29 cellular contexts compared by ENCODE assay signal in genomic region chrX:22004866-22005265, GRCh38.
"Had no signal": no experiment of that assay in that cellular context is flagged by ENCODE, and none has a peak within 500 bp of the region (broad histone marks: within the 10 kb centered on the region; RNA-seq: fewer than 3 reads in every experiment).

No MANE protein-coding gene starts in this region.

- H3K27ac Mint-ChIP-seq: naive thymus-derived CD4-positive, alpha-beta T cell; natural killer cell; nephron; stimulated activated memory B cell treated with anti-CD40 and anti-IgM and Interleukin-4, amounts not matched to agents 10 μg/mL and 1 μg/mL and 100 μg/mL, for 72 hours; type B pancreatic cell had no signal

- H3K27me3 ChIP-seq: neutrophil, pancreas, right lobe of liver, suprapubic skin, testis, tibial artery, transverse colon, upper lobe of right lung, uterus had no signal

- H3K4me1 ChIP-seq: pancreas, psoas muscle, right lobe of liver, sigmoid colon, suprapubic skin, testis, tibial artery, transverse colon, upper lobe of right lung, uterus had no signal

- H3K27ac ChIP-seq: neutrophil, pancreas, psoas muscle, right lobe of liver, sigmoid colon, suprapubic skin, testis, tibial artery, transverse colon, upper lobe of right lung, uterus had no signal

- H3K36me3 ChIP-seq: neutrophil, pancreas, right lobe of liver, sigmoid colon, suprapubic skin, transverse colon, upper lobe of right lung, uterus had no signal

- H3K4me3 Mint-ChIP-seq: natural killer cell; nephron; neural crest cell; stimulated activated memory B cell treated with anti-CD40 and anti-IgM and Interleukin-4, amounts not matched to agents 10 μg/mL and 1 μg/mL and 100 μg/mL, for 72 hours; stimulated activated naive CD8-positive, alpha-beta T cell treated with anti-CD3 and anti-CD28 coated beads, Interleukin-15, amount 100 ng/mL, for 72 hours; type B pancreatic cell had no signal

- H3K36me3 Mint-ChIP-seq: natural killer cell had no signal

- H3K4me3 ChIP-seq: pancreas, psoas muscle, right lobe of liver, sigmoid colon, suprapubic skin, testis, tibial artery, transverse colon, upper lobe of right lung, uterus had no signal

- ATAC-seq: naive thymus-derived CD4-positive, alpha-beta T cell; natural killer cell; pancreas; psoas muscle; right cardiac atrium; right lobe of liver; stimulated activated memory B cell treated with anti-CD40 and anti-IgM and Interleukin-4, amounts not matched to agents 10 μg/mL and 1 μg/mL and 100 μg/mL, for 72 hours; stimulated activated naive CD8-positive, alpha-beta T cell treated with anti-CD3 and anti-CD28 coated beads, Interleukin-15, amount 100 ng/mL, for 72 hours; stimulated activated naive CD8-positive, alpha-beta T cell treated with anti-CD3 and anti-CD28 coated beads, Interleukin-15, Interleukin-2, amounts not matched to agents 100 U/mL and 50 U/mL, for 24 hours; upper lobe of right lung had no signal

- H3K9me3 ChIP-seq: neutrophil, pancreas, sigmoid colon, suprapubic skin, testis, tibial artery, transverse colon, upper lobe of right lung, uterus had no signal

- H3K27me3 Mint-ChIP-seq: naive thymus-derived CD4-positive, alpha-beta T cell; stimulated activated memory B cell treated with anti-CD40 and anti-IgM and Interleukin-4, amounts not matched to agents 10 μg/mL and 1 μg/mL and 100 μg/mL, for 72 hours; stimulated activated naive CD8-positive, alpha-beta T cell treated with anti-CD3 and anti-CD28 coated beads, Interleukin-15, amount 100 ng/mL, for 72 hours; type B pancreatic cell had no signal

- H3K9me3 Mint-ChIP-seq: natural killer cell; stimulated activated memory B cell treated with anti-CD40 and anti-IgM and Interleukin-4, amounts not matched to agents 10 μg/mL and 1 μg/mL and 100 μg/mL, for 72 hours had no signal

- DNase-seq: naive thymus-derived CD4-positive, alpha-beta T cell; natural killer cell; occipital lobe; pancreas; psoas muscle; right cardiac atrium; right lobe of liver; sigmoid colon; small intestine; stimulated activated CD4-positive, alpha-beta T cell treated with anti-CD3 and anti-CD28 coated beads, Interleukin-12 subunit alpha, Interleukin-12 subunit beta, amount 100 ng/mL, for 4 hours; stimulated activated CD4-positive, alpha-beta T cell treated with anti-CD3 and anti-CD28 coated beads, Interleukin-1b, Interleukin-23, amount 100 ng/mL, for 48 hours; stimulated activated CD4-positive, alpha-beta T cell treated with anti-CD3 and anti-CD28 coated beads, Interleukin-4, amount 100 ng/mL, for 1 hour; stimulated activated CD4-positive, alpha-beta T cell treated with anti-CD3 and anti-CD28 coated beads, Interleukin-4, amount 100 ng/mL, for 4 hours; stimulated activated CD8-positive, alpha-beta memory T cell treated with anti-CD3 and anti-CD28 coated beads, Interleukin-4, amount 100 ng/mL, for 48 hours; stimulated activated naive CD4-positive, alpha-beta T cell; stimulated activated naive CD8-positive, alpha-beta T cell treated with anti-CD3 and anti-CD28 coated beads, Interleukin-15, amount 100 ng/mL, for 72 hours; stimulated activated naive CD8-positive, alpha-beta T cell treated with anti-CD3 and anti-CD28 coated beads, Interleukin-15, Interleukin-2, amounts not matched to agents 100 U/mL and 50 U/mL, for 24 hours; substantia nigra; testis; tibial artery; transverse colon; upper lobe of right lung; uterus had no signal
